ENCODE assay signal across 17 cellular contexts in genomic region chr16:11410382-11411058, GRCh38.
DNase-seq lines count a peak whose midpoint lies in the region; ATAC-seq, FAIRE-seq and TF ChIP-seq lines count a peak whose summit lies in the region.
"Had no signal": no experiment of that assay in that cellular context is flagged by ENCODE, and none has a peak within 500 bp of the region (broad histone marks: within the 10 kb centered on the region; RNA-seq: fewer than 3 reads in every experiment).

No MANE protein-coding gene starts in this region.

- H2AFZ ChIP-seq in GM23248 (no peak overlapping the region), SK-N-SH (ENCODE audit: low read depth) (0 out of 2 replicates have a peak overlapping the region, but pooled peaks have one; percentile 9)

- H3K27ac ChIP-seq in GM23248: no peak overlapping the region
- H3K27ac ChIP-seq in SK-N-SH (ENCODE audit: low read depth in 2 of 2, low read length in 1 of 2): peak overlapping the region; percentile 28 to 94; a peak in 3 of 4 replicates
- no peak overlapping the region for H3K27ac ChIP-seq in left lung
- no peak overlapping the region for H3K27ac ChIP-seq in small intestine (ENCODE audit: low read depth in 1 of 2, low read length in 1 of 2)
- H3K27ac ChIP-seq: transverse colon had no signal

- H3K4me1 ChIP-seq in GM23248 (ENCODE audit: insufficient read depth) (peaks cover 16% of the 10 kb centered on the region), SK-N-SH (ENCODE audit: control insufficient read depth in 1 of 2, insufficient read depth in 2 of 2, low read depth in 1 of 2, low read length in 1 of 2) (peaks cover 17 to 52% of the 10 kb centered on the region in 2 experiments), left lung (peaks cover 0 to 5% of the 10 kb centered on the region in 2 donors), small intestine (ENCODE audit: control insufficient read depth in 2 of 2, insufficient read depth in 1 of 2, low read depth in 1 of 2, low read length in 1 of 2) (no peaks in the 10 kb centered on the region)
- H3K4me1 ChIP-seq: transverse colon had no signal

- no peak overlapping the region for H3K4me3 Mint-ChIP-seq in immature natural killer cell
- H3K4me3 Mint-ChIP-seq: activated CD8-positive, alpha-beta memory T cell treated with anti-CD3 and anti-CD28 coated beads, Interleukin-2, amount 10 ng/mL, durations not matched to agents 7 days and 5 days had no signal

- no peak overlapping the region for H3K4me3 ChIP-seq in AG10803 (ENCODE audit: low read length)
- H3K4me3 ChIP-seq in GM23248: no peak overlapping the region
- no peak overlapping the region for H3K4me3 ChIP-seq in SK-N-SH (ENCODE audit: low read depth in 2 of 2, low read length in 1 of 2)
- no peak overlapping the region for H3K4me3 ChIP-seq in left lung
- no peak overlapping the region for H3K4me3 ChIP-seq in small intestine (ENCODE audit: low read depth in 1 of 2, low read length in 2 of 2)
- H3K4me3 ChIP-seq: transverse colon had no signal

- TF ChIP-seq EP300 in SK-N-SH (IDR thresholded peaks at IDR 0.05; ENCODE audit: borderline replicate concordance in 1 of 2, low read depth in 1 of 2, low read length in 1 of 2): peak in 1 of 2 experiments; percentile 38; a peak in 1 of 4 replicates

- H3K9ac ChIP-seq in GM23248 (no peak overlapping the region), SK-N-SH (no peak overlapping the region)

- no peaks in the 10 kb centered on the region for H3K27me3 ChIP-seq in GM23248 (replicated peaks; ENCODE audit: insufficient read depth)
- H3K27me3 ChIP-seq in SK-N-SH (ENCODE audit: insufficient read depth): no peaks in the 10 kb centered on the region
- no peaks in the 10 kb centered on the region for H3K27me3 ChIP-seq in left lung
- no peaks in the 10 kb centered on the region for H3K27me3 ChIP-seq in small intestine (ENCODE audit: control insufficient read depth in 2 of 2, insufficient read depth in 2 of 2, low read length in 2 of 2)
- H3K27me3 ChIP-seq: transverse colon had no signal

- H3K9me3 ChIP-seq in GM23248 (ENCODE audit: low read depth) (no peaks in the 10 kb centered on the region), SK-N-SH (no peaks in the 10 kb centered on the region), left lung (no peaks in the 10 kb centered on the region), small intestine (ENCODE audit: control insufficient read depth, low read depth) (no peaks in the 10 kb centered on the region)
- H3K9me3 ChIP-seq: transverse colon had no signal

- intact Hi-C loops in left lung (cut with DNase I): no loop called here

- peaks cover 0 to 8% (median 6%) of the 10 kb centered on the region in 3 donors for H3K27me3 Mint-ChIP-seq in immature natural killer cell (ENCODE audit: low read depth in 3 of 3)
- H3K27me3 Mint-ChIP-seq: activated CD8-positive, alpha-beta memory T cell treated with anti-CD3 and anti-CD28 coated beads, Interleukin-2, amount 10 ng/mL, durations not matched to agents 7 days and 5 days had no signal

- in situ Hi-C loops in GM23248 (cut with MboI): loop anchor here (25.0 kb wide), 1 partner anchor 402 kb away; no protein-coding TSS in a partner anchor

- H3K4me2 ChIP-seq in GM23248 (ENCODE audit: unreplicated experiment): no peak overlapping the region
- H3K4me2 ChIP-seq in SK-N-SH: peak overlapping the region; percentile 54; the same call in 1 of the 2 replicates

- H3K79me2 ChIP-seq in GM23248 (ENCODE audit: insufficient read depth) (no peaks in the 10 kb centered on the region), SK-N-SH (ENCODE audit: insufficient read depth) (no peaks in the 10 kb centered on the region)

- no peak for FAIRE-seq in small intestine (lab: Jason Lieb, UNC)
- FAIRE-seq: GM18507, keratinocyte had no signal

- H3K36me3 ChIP-seq in GM23248 (ENCODE audit: low read depth): no peaks in the 10 kb centered on the region
- no peaks in the 10 kb centered on the region for H3K36me3 ChIP-seq in SK-N-SH (replicated peaks in 1 of 2; ENCODE audit: control insufficient read depth in 1 of 2, insufficient read depth in 2 of 2, low read length in 1 of 2)
- H3K36me3 ChIP-seq in left lung: no peaks in the 10 kb centered on the region
- H3K36me3 ChIP-seq in small intestine (ENCODE audit: control insufficient read depth in 2 of 2, insufficient read depth in 2 of 2, low read length in 2 of 2): no peaks in the 10 kb centered on the region
- H3K36me3 ChIP-seq: transverse colon had no signal

- H3K36me3 Mint-ChIP-seq in immature natural killer cell: peaks cover 0 to 9% (median 3%) of the 10 kb centered on the region in 3 donors
- H3K36me3 Mint-ChIP-seq: activated CD8-positive, alpha-beta memory T cell treated with anti-CD3 and anti-CD28 coated beads, Interleukin-2, amount 10 ng/mL, durations not matched to agents 7 days and 5 days had no signal

- CTCF ChIA-PET in SK-N-SH (lab: Yijun Ruan, JAX): interaction anchor here (0.7 to 11.5 kb wide), 8 partner anchors 13 to 447 kb away, joined by 3 to 107 read pairs (median 7); no protein-coding TSS in a partner anchor

- no peaks in the 10 kb centered on the region for H3K4me1 Mint-ChIP-seq in immature natural killer cell

- 79 to 85% methylated on average over 11 of the region's 11 CpGs for WGBS in GM23248 (ENCODE audit: low coverage in 1 of 2, low lambda C conversion rate in 2 of 2, missing lambda C conversion rate in 2 of 2), 2 experiments
- WGBS in SK-N-SH (ENCODE audit: low lambda C conversion rate): 76% methylated on average over 10 of the region's 11 CpGs
- 78 to 79% (median 78%) methylated on average over 11 of the region's 11 CpGs for WGBS in small intestine, 3 donors

- no peaks in the 10 kb centered on the region for H4K20me1 ChIP-seq in GM23248 (ENCODE audit: insufficient read depth)
- no peaks in the 10 kb centered on the region for H4K20me1 ChIP-seq in SK-N-SH (ENCODE audit: insufficient read depth)

- DNase-seq in AG10803 (ENCODE audit: low read depth) (peak; percentile 31), GM23248 (peak; percentile 58), SK-N-SH (no peak), left lung (peak in 1 of 2 donors; percentile 61), immature natural killer cell (no peak), small intestine (no peak)
- DNase-seq in activated naive CD4-positive, alpha-beta T cell (lab: John Stamatoyannopoulos, UW): no peak
- DNase-seq: activated CD4-positive, CD25-positive, alpha-beta regulatory T cell; activated CD8-positive, alpha-beta memory T cell treated with anti-CD3 and anti-CD28 coated beads, Interleukin-2, amount 10 ng/mL, durations not matched to agents 7 days and 5 days; activated naive CD4-positive, alpha-beta T cell treated with Interleukin-2 at 50 U/mL for 16 hours; central memory CD4-positive, alpha-beta T cell; NCI-H2029 treated with DMSO at 0.1 percent for 48 hours; stimulated activated CD8-positive, alpha-beta memory T cell treated with anti-CD3 and anti-CD28 coated beads, Interleukin-4, amount 100 ng/mL, for 48 hours; transverse colon had no signal

- TF ChIP-seq CTCF in AG10803 (conservative IDR thresholded peaks at IDR 0.05; ENCODE audit: low read length): no peak
- no peak for TF ChIP-seq CTCF in SK-N-SH (IDR thresholded peaks at IDR 0.05)
- no peak for TF ChIP-seq CTCF in left lung (IDR thresholded peaks at IDR 0.05)

- ATAC-seq in left lung: peak; percentile 45
- no peak for ATAC-seq in GM21447 (IDR thresholded peaks at IDR 0.05; ENCODE audit: unreplicated experiment)
- ATAC-seq: activated CD8-positive, alpha-beta memory T cell treated with anti-CD3 and anti-CD28 coated beads, Interleukin-2, amount 10 ng/mL, durations not matched to agents 7 days and 5 days had no signal

- H3K9me2 ChIP-seq in GM23248 (ENCODE audit: insufficient read depth) (no peaks in the 10 kb centered on the region), SK-N-SH (no peaks in the 10 kb centered on the region)

- no peaks in the 10 kb centered on the region for H3K9me3 Mint-ChIP-seq in immature natural killer cell

- TF ChIP-seq RAD21 in SK-N-SH (IDR thresholded peaks at IDR 0.05; ENCODE audit: low read length): no peak

- H3F3A ChIP-seq in GM23248 (ENCODE audit: insufficient read depth) (peaks cover 7% of the 10 kb centered on the region), SK-N-SH (replicated peaks; ENCODE audit: insufficient read depth) (no peaks in the 10 kb centered on the region)

- POLR2A ChIA-PET in SK-N-SH (lab: Yijun Ruan, JAX): interaction anchor here (1.1 to 2.0 kb wide), 3 partner anchors 87 to 258 kb away, joined by 5 to 14 read pairs (median 13); partner anchors contain the start of genes LITAF and SNN

- H3K27ac Mint-ChIP-seq in immature natural killer cell: no peak overlapping the region
- H3K27ac Mint-ChIP-seq: activated CD8-positive, alpha-beta memory T cell treated with anti-CD3 and anti-CD28 coated beads, Interleukin-2, amount 10 ng/mL, durations not matched to agents 7 days and 5 days had no signal

TF ChIP-seq in SK-N-SH, 30 proteins besides CTCF, POLR2A, EP300 and RAD21:
- TF ChIP-seq POLR2AphosphoS5 (IDR thresholded peaks at IDR 0.05; ENCODE audit: low read depth, low read length): no peak
- peak; percentile 63; the same call in 1 of the 2 replicates for TF ChIP-seq NFIC (IDR thresholded peaks at IDR 0.05; ENCODE audit: borderline replicate concordance)
- no peak for TF ChIP-seq FOSL2 (IDR thresholded peaks at IDR 0.05; ENCODE audit: borderline replicate concordance, low read depth)
TF ChIP-seq in SK-N-SH: peak in this region for 1.

Comparison
In these comparisons a context has a peak if more than half of its experiments do, and no peak if none do; other contexts are left out.
1. DNase-seq: peak in AG10803 (single experiment) and GM23248 (single experiment); none in SK-N-SH (single experiment), activated naive CD4-positive, alpha-beta T cell (0 of 4), immature natural killer cell (0 of 3) and small intestine (single experiment).
2. H3K27ac ChIP-seq: peak in SK-N-SH (2 of 2); none in GM23248 (single experiment), left lung (0 of 2) and small intestine (0 of 2).